ENCODE assay signal across 8 cellular contexts in the genomic region with DNA sequence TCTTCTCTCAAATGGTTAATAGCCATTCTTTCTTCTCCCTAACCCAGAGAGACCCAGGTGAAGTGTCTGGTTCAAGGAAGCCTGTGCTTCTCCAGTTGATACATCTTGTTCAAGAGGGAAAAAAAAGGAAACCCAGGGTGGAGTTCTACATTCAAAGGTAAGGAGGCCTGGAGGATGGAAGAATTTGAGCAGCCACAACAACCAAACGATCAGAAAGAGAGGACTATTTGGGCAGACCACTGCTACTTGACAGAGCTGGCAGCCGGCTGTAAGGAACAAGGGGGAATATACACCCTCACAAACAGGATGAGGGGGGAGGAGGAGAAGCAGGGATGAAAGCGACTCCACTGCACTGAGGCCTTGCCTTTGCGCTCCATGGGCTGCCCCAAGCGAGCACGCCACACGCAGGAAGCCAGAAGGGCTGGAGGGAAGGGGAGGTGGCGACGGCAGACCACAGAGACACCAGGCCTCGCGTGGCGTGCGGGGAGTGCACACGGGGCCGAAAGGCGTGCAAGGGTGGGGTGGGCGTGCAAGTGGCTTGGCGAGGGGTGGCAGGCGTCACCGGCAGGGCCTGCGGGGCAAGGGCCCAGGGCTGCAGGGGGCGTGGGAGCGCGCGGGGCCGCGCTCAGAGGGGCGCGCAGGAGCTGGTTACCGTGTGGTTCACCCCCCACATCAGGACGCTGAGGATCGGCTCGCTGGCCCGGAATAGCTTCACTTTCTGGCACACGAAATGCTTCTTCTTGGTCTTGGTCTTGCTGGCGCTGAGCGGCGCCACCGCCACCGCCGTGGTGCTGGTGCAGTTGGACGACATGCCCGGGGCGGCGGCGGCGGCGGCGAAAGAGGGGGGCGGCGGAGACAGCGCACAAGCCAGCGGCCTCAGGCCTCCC. TPM values are rescaled to one million over a fixed set of nuclear protein-coding genes. Genes with fewer than 3 reads are reported as not detected.
DNase-seq lines count a peak whose midpoint lies in the region; ATAC-seq and TF ChIP-seq lines count a peak whose summit lies in the region.

No MANE protein-coding gene starts in this region.

- peak overlapping the region; percentile 81 for H3K9ac ChIP-seq in iPS-18a (ENCODE audit: low read length)
- H3K9ac ChIP-seq in skeletal muscle satellite cell (ENCODE audit: low read depth, low read length), result peak overlapping the region; percentile 85

- no peaks in the 10 kb centered on the region for H3K27me3 ChIP-seq in CD8-positive, alpha-beta memory T cell (ENCODE audit: insufficient read depth, low read length, poor library complexity, severe bottlenecking)
- no peaks in the 10 kb centered on the region for H3K27me3 ChIP-seq in iPS-18a (ENCODE audit: control insufficient read depth, insufficient read depth, low read length)
- no peaks in the 10 kb centered on the region for H3K27me3 ChIP-seq in skeletal muscle satellite cell (ENCODE audit: control insufficient read depth, insufficient read depth, low read length)

- no peaks in the 10 kb centered on the region for H3K9me3 ChIP-seq in CD8-positive, alpha-beta memory T cell (ENCODE audit: low read length)
- H3K9me3 ChIP-seq in iPS-18a (ENCODE audit: control insufficient read depth, low read depth, low read length) (no peaks in the 10 kb centered on the region), skeletal muscle satellite cell (replicated peaks; ENCODE audit: low read length) (no peaks in the 10 kb centered on the region)

- H3K4me3 Mint-ChIP-seq in CD8-positive, alpha-beta memory T cell, result peak overlapping the region; percentile 88 to 100 (median 93)
- peak overlapping the region; percentile 96 for H3K4me3 Mint-ChIP-seq in T-helper 1 cell treated with Interleukin-12 subunit alpha and Interleukin-12 subunit beta and Interleukin-4 antibody, amounts not matched to agents 30 μg/mL and 1 μg/mL, for 36 hours

- H3K9me3 Mint-ChIP-seq in CD8-positive, alpha-beta memory T cell, result no peaks in the 10 kb centered on the region
- no peaks in the 10 kb centered on the region for H3K9me3 Mint-ChIP-seq in T-helper 1 cell treated with Interleukin-12 subunit alpha and Interleukin-12 subunit beta and Interleukin-4 antibody, amounts not matched to agents 30 μg/mL and 1 μg/mL, for 36 hours

- H3K4me1 Mint-ChIP-seq in CD8-positive, alpha-beta memory T cell, result peaks cover 35 to 55% (median 47%) of the 10 kb centered on the region in 3 donors
- H3K4me1 Mint-ChIP-seq in T-helper 1 cell treated with Interleukin-12 subunit alpha and Interleukin-12 subunit beta and Interleukin-4 antibody, amounts not matched to agents 30 μg/mL and 1 μg/mL, for 36 hours (ENCODE audit: low read depth), result peaks cover 33% of the 10 kb centered on the region

- in situ Hi-C loops in astrocyte of the spinal cord (cut with HindIII; ENCODE audit: low sequenced_read_pairs), result no loop called here

- peak overlapping the region; percentile 80 to 97 (median 94) for H3K27ac Mint-ChIP-seq in CD8-positive, alpha-beta memory T cell
- peak overlapping the region; percentile 88 for H3K27ac Mint-ChIP-seq in T-helper 1 cell treated with Interleukin-12 subunit alpha and Interleukin-12 subunit beta and Interleukin-4 antibody, amounts not matched to agents 30 μg/mL and 1 μg/mL, for 36 hours

- peak; percentile 26 for ATAC-seq in GM19455 (IDR thresholded peaks at IDR 0.05; ENCODE audit: unreplicated experiment)

- CTCF ChIA-PET in CD8-positive, alpha-beta memory T cell (lab: Charles Lee), result interaction anchor here (0.8 to 1.9 kb wide), 2 partner anchors 20 to 376 kb away, joined by 3 to 5 read pairs; no protein-coding TSS in a partner anchor

- DNase-seq in CD8-positive, alpha-beta memory T cell, result peak in 4 of 5 donors; percentile 42 to 70 (median 58)
- DNase-seq in HPDE6-E6E7 (ENCODE audit: extremely low spot score), result peak; percentile 33
- DNase-seq in astrocyte of the spinal cord (ENCODE audit: low read depth, low spot score), result peak; percentile 25
- no peak for DNase-seq in COR-L47 (lab: John Stamatoyannopoulos, UW)

- no peaks in the 10 kb centered on the region for H3K27me3 Mint-ChIP-seq in CD8-positive, alpha-beta memory T cell
- H3K27me3 Mint-ChIP-seq in T-helper 1 cell treated with Interleukin-12 subunit alpha and Interleukin-12 subunit beta and Interleukin-4 antibody, amounts not matched to agents 30 μg/mL and 1 μg/mL, for 36 hours (ENCODE audit: low read depth), result no peaks in the 10 kb centered on the region

- peaks cover 0 to 56% (median 9%) of the 10 kb centered on the region in 3 donors for H3K36me3 Mint-ChIP-seq in CD8-positive, alpha-beta memory T cell
- H3K36me3 Mint-ChIP-seq in T-helper 1 cell treated with Interleukin-12 subunit alpha and Interleukin-12 subunit beta and Interleukin-4 antibody, amounts not matched to agents 30 μg/mL and 1 μg/mL, for 36 hours (ENCODE audit: low read depth), result peaks cover 32% of the 10 kb centered on the region

- peaks cover 19% of the 10 kb centered on the region for H3K36me3 ChIP-seq in CD8-positive, alpha-beta memory T cell (ENCODE audit: insufficient read depth, low read length)
- H3K36me3 ChIP-seq in iPS-18a (ENCODE audit: control insufficient read depth, low read depth, low read length), result peaks cover 32% of the 10 kb centered on the region
- peaks cover 32% of the 10 kb centered on the region for H3K36me3 ChIP-seq in skeletal muscle satellite cell (ENCODE audit: insufficient read depth, low read length)

- peak overlapping the region; percentile 98 for H3K4me2 ChIP-seq in skeletal muscle satellite cell (ENCODE audit: low read length)

- peak overlapping the region; percentile 65 for H3K27ac ChIP-seq in CD8-positive, alpha-beta memory T cell (ENCODE audit: low read depth, low read length)
- no peak overlapping the region for H3K27ac ChIP-seq in iPS-18a (ENCODE audit: low read length)

- no peak for TF ChIP-seq CTCF in astrocyte of the spinal cord (IDR thresholded peaks at IDR 0.05; ENCODE audit: low read depth, low read length)

- POLR2A ChIA-PET in CD8-positive, alpha-beta memory T cell (lab: Charles Lee), result interaction anchor here (0.9 to 1.5 kb wide), 6 partner anchors 26 to 354 kb away, joined by 3 to 9 read pairs (median 4); partner anchors contain the start of genes CWC25, LASP1 and RPL23

- H3K4me3 ChIP-seq in CD8-positive, alpha-beta memory T cell (ENCODE audit: low read length), result peak overlapping the region; percentile 65
- H3K4me3 ChIP-seq in astrocyte of the spinal cord (ENCODE audit: low read depth, low read length), result peak overlapping the region; percentile 76
- peak overlapping the region; percentile 69 for H3K4me3 ChIP-seq in iPS-18a (ENCODE audit: low read length)
- peak overlapping the region; percentile 98 for H3K4me3 ChIP-seq in skeletal muscle satellite cell (ENCODE audit: low read length)

- H3K4me1 ChIP-seq in CD8-positive, alpha-beta memory T cell (ENCODE audit: insufficient read depth, low read length), result peaks cover 31% of the 10 kb centered on the region
- H3K4me1 ChIP-seq in iPS-18a (ENCODE audit: control insufficient read depth, low read depth, low read length) (peaks cover 19% of the 10 kb centered on the region), skeletal muscle satellite cell (ENCODE audit: control insufficient read depth, insufficient read depth, low read length) (peaks cover 25% of the 10 kb centered on the region)

RNA-seq across cellular contexts. Expression of gene PIP4K2B, which starts 0.5 kb away (rescaled TPM):
- 10 to 100 TPM; 43.4 to 44.6 TPM for total RNA-seq in CD8-positive, alpha-beta memory T cell
- polyA plus RNA-seq in CD8-positive, alpha-beta memory T cell, result 17.4 TPM
- total RNA-seq in skeletal muscle satellite cell (2012; rRNA removed), result 37.3 and 41.1 TPM in 2 replicates

RNA-seq across cellular contexts. Expression of gene CWC25, which starts 26.3 kb away (rescaled TPM):
- total RNA-seq in CD8-positive, alpha-beta memory T cell, result 10 to 100 TPM; 31.3 to 31.7 TPM
- 11.5 TPM for polyA plus RNA-seq in CD8-positive, alpha-beta memory T cell
- 7.9 TPM in 2 replicates for total RNA-seq in skeletal muscle satellite cell (2012; rRNA removed)

RNA-seq across cellular contexts. Expression of gene PSMB3, which starts 46.3 kb away (rescaled TPM):
- total RNA-seq in CD8-positive, alpha-beta memory T cell, result 100 to 1,000 TPM; 317 to 323 TPM
- polyA plus RNA-seq in CD8-positive, alpha-beta memory T cell, result 431 TPM
- total RNA-seq in skeletal muscle satellite cell (2012; rRNA removed), result 460 and 486 TPM in 2 replicates

RNA-seq across cellular contexts. Expression of gene PCGF2, which starts 50.7 kb away (rescaled TPM):
- under 1 TPM; 0.72 to 0.89 TPM for total RNA-seq in CD8-positive, alpha-beta memory T cell
- 0.09 TPM for polyA plus RNA-seq in CD8-positive, alpha-beta memory T cell
- total RNA-seq in skeletal muscle satellite cell (2012; rRNA removed), result 1.8 and 3.1 TPM in 2 replicates

RNA-seq across cellular contexts. Expression of gene RPL23, which starts 54.7 kb away (rescaled TPM):
- total RNA-seq in CD8-positive, alpha-beta memory T cell, result 1,000 to 10,000 TPM; 1,857 to 1,911 TPM
- 1,010 TPM for polyA plus RNA-seq in CD8-positive, alpha-beta memory T cell
- 1,089 and 1,655 TPM in 2 replicates for total RNA-seq in skeletal muscle satellite cell (2012; rRNA removed)
